Comparison of ENCODE assay signal across 19 cellular contexts in the genomic region with DNA sequence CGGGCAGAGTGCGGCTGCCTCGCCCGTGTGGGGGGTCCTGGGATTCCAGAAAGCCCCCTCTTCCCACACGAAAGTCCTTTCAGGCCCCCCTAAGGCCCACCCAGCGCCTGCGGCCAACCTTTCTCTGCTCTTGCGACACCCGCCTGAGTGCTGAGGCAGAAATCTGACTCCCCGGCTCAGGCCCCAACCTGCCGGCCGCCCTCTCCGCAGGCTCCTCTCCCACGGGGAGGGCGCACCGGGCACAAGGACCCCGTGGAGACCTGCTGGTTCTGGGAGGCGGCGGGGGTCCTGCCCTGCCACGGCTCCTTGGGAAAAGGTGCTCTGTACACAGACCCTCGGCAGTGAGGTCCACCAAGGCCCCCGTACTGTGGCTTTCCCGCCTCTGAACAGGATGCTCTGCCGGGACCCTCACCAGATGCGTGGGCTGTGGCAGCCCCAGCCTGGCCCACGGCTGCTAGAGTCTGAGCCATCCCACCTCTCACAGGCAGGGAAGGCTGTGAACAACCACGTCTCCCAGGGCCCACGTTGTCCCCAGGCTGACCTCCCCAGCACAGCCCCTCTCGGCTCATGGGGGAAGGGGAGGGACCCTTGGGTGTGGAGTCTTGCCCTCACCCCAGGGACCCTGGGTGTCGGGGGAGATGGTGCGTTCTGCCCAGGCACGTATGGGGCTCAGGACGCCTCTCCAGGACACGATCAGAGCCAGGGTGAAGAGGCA. TPM values are rescaled to one million over a fixed set of nuclear protein-coding genes. Genes with fewer than 3 reads are reported as not detected.
A peak's percentile ranks its signal among the peaks of the same experiment; 100 is the strongest.
DNase-seq lines count a peak whose midpoint lies in the region; ATAC-seq and TF ChIP-seq lines count a peak whose summit lies in the region.
"Had no signal": no experiment of that assay in that cellular context is flagged by ENCODE, and none has a peak within 500 bp of the region (broad histone marks: within the 10 kb centered on the region; RNA-seq: fewer than 3 reads in every experiment).

No MANE protein-coding gene starts in this region.

- 60% methylated on average over 29 of the region's 34 CpGs; no CpG with 5 or more reads in 1 of the 2 donors for WGBS in upper lobe of left lung, 2 donors

- no peaks in the 10 kb centered on the region for H3K27me3 Mint-ChIP-seq in activated naive CD8-positive, alpha-beta T cell treated with anti-CD3 and anti-CD28 coated beads, Interleukin-2, amount 50 U/mL, for 24 hours

- no peak overlapping the region for H3K4me3 Mint-ChIP-seq in activated naive CD8-positive, alpha-beta T cell treated with anti-CD3 and anti-CD28 coated beads, Interleukin-2, amount 50 U/mL, for 24 hours
- H3K4me3 Mint-ChIP-seq: nephron had no signal

- ATAC-seq in upper lobe of left lung (ENCODE audit: low FRiP score in 2 of 2) (no peak), esophagus mucosa (no peak)
- no peak for ATAC-seq in activated naive CD8-positive, alpha-beta T cell treated with anti-CD3 and anti-CD28 coated beads, Interleukin-2, amount 50 U/mL, for 24 hours

- H3K27me3 ChIP-seq in upper lobe of left lung (no peaks in the 10 kb centered on the region), dorsolateral prefrontal cortex (no peaks in the 10 kb centered on the region)

- H3K4me3 ChIP-seq in upper lobe of left lung (no peak overlapping the region), dorsolateral prefrontal cortex (no peak overlapping the region)
- H3K4me3 ChIP-seq: coronary artery, thoracic aorta had no signal

- no peaks in the 10 kb centered on the region for H3K9me3 Mint-ChIP-seq in activated naive CD8-positive, alpha-beta T cell treated with anti-CD3 and anti-CD28 coated beads, Interleukin-2, amount 50 U/mL, for 24 hours
- H3K9me3 Mint-ChIP-seq: nephron had no signal

- H3K4me1 Mint-ChIP-seq in activated naive CD8-positive, alpha-beta T cell treated with anti-CD3 and anti-CD28 coated beads, Interleukin-2, amount 50 U/mL, for 24 hours, result peaks cover 6% of the 10 kb centered on the region

- no peak for TF ChIP-seq EP300 in upper lobe of left lung (IDR thresholded peaks at IDR 0.05)

- H3K27ac Mint-ChIP-seq in activated naive CD8-positive, alpha-beta T cell treated with anti-CD3 and anti-CD28 coated beads, Interleukin-2, amount 50 U/mL, for 24 hours, result no peak overlapping the region

- no peaks in the 10 kb centered on the region for H3K36me3 Mint-ChIP-seq in activated naive CD8-positive, alpha-beta T cell treated with anti-CD3 and anti-CD28 coated beads, Interleukin-2, amount 50 U/mL, for 24 hours (ENCODE audit: low read depth)

- peaks cover 49 to 72% (median 54%) of the 10 kb centered on the region in 4 donors for H3K4me1 ChIP-seq in upper lobe of left lung

- TF ChIP-seq CTCF in upper lobe of left lung (IDR thresholded peaks at IDR 0.05) (no peak), dorsolateral prefrontal cortex (IDR thresholded peaks at IDR 0.05 in 54 of 56, conservative IDR thresholded peaks at IDR 0.05 in 2 of 56; ENCODE audit: low read depth in 1 of 56, partially characterized antibody in 56 of 56) (no peak)

- TF ChIP-seq POLR2A in upper lobe of left lung (IDR thresholded peaks at IDR 0.05), result no peak

- peak overlapping the region; percentile 72 to 88 (median 84) for H3K27ac ChIP-seq in upper lobe of left lung
- peak overlapping the region in 1 of 59 donors; percentile 46 for H3K27ac ChIP-seq in dorsolateral prefrontal cortex
- H3K27ac ChIP-seq: 22Rv1, C4-2B, coronary artery, thoracic aorta had no signal

- H3K36me3 ChIP-seq in upper lobe of left lung, result no peaks in the 10 kb centered on the region
- H3K36me3 ChIP-seq: thoracic aorta had no signal

- no peaks in the 10 kb centered on the region for H3K9me3 ChIP-seq in upper lobe of left lung
- H3K9me3 ChIP-seq: thoracic aorta had no signal

- intact Hi-C loops in dorsolateral prefrontal cortex (cut with DNase I), result no loop called here

- peak; percentile 70 for DNase-seq in DMS 273 (lab: John Stamatoyannopoulos, UW; ENCODE audit: unreplicated experiment)
- no peak for DNase-seq in DMS 273 treated with DMSO at 0.1 percent for 48 hours (lab: John Stamatoyannopoulos, UW)
- DNase-seq in SKM-1 (lab: John Stamatoyannopoulos, UW; ENCODE audit: unreplicated experiment), result peak; percentile 26
- peak; percentile 27 for DNase-seq in iris pigment epithelial cell (ENCODE audit: low read depth)
- peak in 1 of 2 donors; percentile 81 for DNase-seq in upper lobe of left lung
- DNase-seq in activated naive CD8-positive, alpha-beta T cell treated with anti-CD3 and anti-CD28 coated beads, Interleukin-2, amount 50 U/mL, for 24 hours, result no peak
- DNase-seq in dorsolateral prefrontal cortex, result no peak
- DNase-seq: activated CD8-positive, alpha-beta memory T cell treated with anti-CD3 and anti-CD28 coated beads, Interleukin-2, amount 50 U/mL, for 4 hours; activated gamma-delta T cell treated with Interleukin-2 at 50 U/mL for 16 hours; mesendoderm; NCI-H446 treated with DMSO at 0.1 percent for 48 hours; SIG-M5; stimulated activated CD4-positive, alpha-beta T cell treated with anti-CD3 and anti-CD28 coated beads, Interleukin-1b, Interleukin-23, amount 100 ng/mL, for 48 hours had no signal

RNA-seq across cellular contexts. Expression of gene EGFL7, which starts 41.5 kb away (rescaled TPM):
- total RNA-seq in upper lobe of left lung (100 to 1,000 TPM in 5 of 6 donors, 10 to 100 TPM in 1; 77.9 to 321 (median 165) TPM), dorsolateral prefrontal cortex (100 to 1,000 TPM in 13 of 120 experiments, 10 to 100 TPM in 107; 43.0 to 145 (median 80.4) TPM), esophagus mucosa (13.0 TPM)

Comparison
In these comparisons a context has a peak if more than half of its experiments do, and no peak if none do; other contexts are left out.
1. DNase-seq: peak in DMS 273 (single experiment), SKM-1 (single experiment) and iris pigment epithelial cell (single experiment); none in DMS 273 treated with DMSO at 0.1 percent for 48 hours (single experiment), activated naive CD8-positive, alpha-beta T cell treated with anti-CD3 and anti-CD28 coated beads, Interleukin-2, amount 50 U/mL, for 24 hours (single experiment) and dorsolateral prefrontal cortex (0 of 10).